ENCODE assay signal across 8 cellular contexts in genomic region chr12:31896514-31897039, GRCh38.
A peak's percentile ranks its signal among the peaks of the same experiment; 100 is the strongest.
DNase-seq lines count a peak whose midpoint lies in the region; ATAC-seq, FAIRE-seq and TF ChIP-seq lines count a peak whose summit lies in the region.

No MANE protein-coding gene starts in this region.

- no peak for TF ChIP-seq POLR2A in K562 (conservative IDR thresholded peaks at IDR 0.05)

- FAIRE-seq in K562 (lab: Jason Lieb, UNC): peak; percentile 76

- TF ChIP-seq EP300 in K562 (IDR thresholded peaks at IDR 0.05; ENCODE audit: low read length): peak; percentile 83

- POLR2A ChIA-PET in K562 (lab: Yijun Ruan, JAX): interaction anchor here (1.0 to 1.2 kb wide), 4 partner anchors 11 to 180 kb away, joined by 3 to 4 read pairs (median 3); partner anchors contain the start of gene AMN1

- H4K20me1 ChIP-seq in K562 (replicated peaks; ENCODE audit: control insufficient read depth, insufficient read depth, low read length): no peaks in the 10 kb centered on the region

- ATAC-seq in HG03139 (IDR thresholded peaks at IDR 0.05; ENCODE audit: unreplicated experiment): peak; percentile 96
- ATAC-seq in K562: peak; percentile 84

- DNase-seq in GM19238 (ENCODE audit: insufficient read length, low spot score) (peak; percentile 67), T-helper 9 cell (peak; percentile 63), K562 (ENCODE audit: extremely low read depth in 1 of 4, low spot score in 3 of 4) (peak; percentile 42 to 84 (median 60)), NCI-H187 (lab: John Stamatoyannopoulos, UW) (no peak), RKO (ENCODE audit: low spot score) (no peak), SW480 (ENCODE audit: low spot score) (no peak)

- in situ Hi-C loops in K562 (cut with MboI): no loop called here

- intact Hi-C loops in K562 (cut with micrococcal nuclease): loop anchor here (10.0 kb wide), 1 partner anchor 212 kb away; no protein-coding TSS in a partner anchor

- no peaks in the 10 kb centered on the region; the same call in 1 of the 2 replicates for H3K9me3 ChIP-seq in K562 (replicated peaks; ENCODE audit: control insufficient read depth, insufficient read depth, low read depth, low read length)
- peaks cover 7% of the 10 kb centered on the region for H3K9me3 ChIP-seq in neutrophil

- TF ChIP-seq RAD21 in K562 (CRISPR knock-in tag; conservative IDR thresholded peaks at IDR 0.05 in 1 of 2, IDR thresholded peaks at IDR 0.05 in 1 of 2): peak; percentile 24 to 45; a peak in 3 of 4 replicates

- H3K4me2 ChIP-seq in K562 (ENCODE audit: insufficient read depth, low read length): peak overlapping the region; percentile 13; the same call in 1 of the 2 replicates

- H3K79me2 ChIP-seq in K562 (ENCODE audit: control insufficient read depth, insufficient read depth, low read length): no peaks in the 10 kb centered on the region

- H3K9me1 ChIP-seq in K562 (ENCODE audit: control insufficient read depth, insufficient read depth, low read length): no peaks in the 10 kb centered on the region

- H3K9ac ChIP-seq in K562 (ENCODE audit: insufficient read depth in 1 of 2, low read depth in 2 of 2, low read length in 2 of 2): no peak overlapping the region

- 6% methylated on average over 6 of the region's 6 CpGs for WGBS in K562 (ENCODE audit: insufficient coverage, low coverage, missing lambda C conversion rate)

- CTCF ChIA-PET in K562 (lab: Yijun Ruan, JAX; ENCODE audit: low intra/inter-chr PET ratio): no interaction called here

- no TSS peak for BruUV-seq in K562 (replicated peaks; lab: Mats Ljungman, UMichigan)

- peak overlapping the region; percentile 27; the same call in 2 of the 3 replicates for H3K27ac ChIP-seq in K562 (ENCODE audit: extremely low read depth, low read depth, low read length)
- peak overlapping the region; percentile 97 for H3K27ac ChIP-seq in neutrophil

- H3K4me1 ChIP-seq in K562 (replicated peaks in 1 of 2; ENCODE audit: control insufficient read depth in 2 of 2, insufficient read depth in 2 of 2, low read length in 2 of 2): peaks cover 19 to 21% of the 10 kb centered on the region in 2 experiments
- peaks cover 56 to 59% of the 10 kb centered on the region in 2 experiments for H3K4me1 ChIP-seq in neutrophil (ENCODE audit: control insufficient read depth in 1 of 2, insufficient read depth in 1 of 2, low read depth in 1 of 2, low read length in 1 of 2)

- no peaks in the 10 kb centered on the region for H3K27me3 ChIP-seq in K562 (ENCODE audit: control insufficient read depth in 2 of 2, insufficient read depth in 2 of 2, low read length in 2 of 2)
- H3K27me3 ChIP-seq in neutrophil: no peaks in the 10 kb centered on the region

- peak overlapping the region; percentile 46 for H2AFZ ChIP-seq in K562 (ENCODE audit: low read depth, low read length)

- TF ChIP-seq CTCF in K562 (IDR thresholded peaks at IDR 0.05 in 2 of 3, conservative IDR thresholded peaks at IDR 0.05 in 1 of 3; ENCODE audit: insufficient read depth in 2 of 3, low read depth in 1 of 3, low read length in 3 of 3) (no peak), neutrophil (IDR thresholded peaks at IDR 0.05) (no peak)

- H3K36me3 ChIP-seq in K562 (ENCODE audit: control insufficient read depth, insufficient read depth, low read length) (no peaks in the 10 kb centered on the region), neutrophil (no peaks in the 10 kb centered on the region)

- H3K4me3 ChIP-seq in K562 (no peak overlapping the region), neutrophil (ENCODE audit: low read depth in 1 of 2, low read length in 1 of 2) (peak overlapping the region; percentile 7 to 37)

TF ChIP-seq in K562, 482 proteins besides CTCF, POLR2A, EP300 and RAD21 (continues in another document):
- TF ChIP-seq ZC3H4 (CRISPR knock-in tag; IDR thresholded peaks at IDR 0.05; ENCODE audit: borderline replicate concordance): no peak
- no peak for TF ChIP-seq CEBPG (CRISPR knock-in tag; IDR thresholded peaks at IDR 0.05)
- TF ChIP-seq CEBPG (tag; conservative IDR thresholded peaks at IDR 0.05 in 1 of 2, IDR thresholded peaks at IDR 0.05 in 1 of 2): peak in 1 of 2 experiments; percentile 54; a peak in 1 of 4 replicates
- no peak for TF ChIP-seq ZNF449 (CRISPR knock-in tag; IDR thresholded peaks at IDR 0.05)
- TF ChIP-seq ZNF77 (CRISPR knock-in tag; IDR thresholded peaks at IDR 0.05): no peak
- no peak for TF ChIP-seq E2F4 (CRISPR knock-in tag; IDR thresholded peaks at IDR 0.05; ENCODE audit: low read depth)
- TF ChIP-seq PBX2 (CRISPR knock-in tag; IDR thresholded peaks at IDR 0.05; ENCODE audit: low read depth): no peak
- TF ChIP-seq PBX2 (tag; conservative IDR thresholded peaks at IDR 0.05; ENCODE audit: low read depth): 0 out of 2 replicates have a peak, but pooled peaks have one; percentile 20
- TF ChIP-seq ETV6 (IDR thresholded peaks at IDR 0.05; ENCODE audit: borderline replicate concordance in 1 of 2, low read depth in 2 of 2, low read length in 1 of 2): peak in 1 of 2 experiments; percentile 80; a peak in 2 of 4 replicates
- no peak for TF ChIP-seq ETV6 (CRISPR knock-in tag; IDR thresholded peaks at IDR 0.05; ENCODE audit: borderline replicate concordance)
- peak; percentile 62; the same call in 1 of the 2 replicates for TF ChIP-seq MTA3 (IDR thresholded peaks at IDR 0.05; ENCODE audit: borderline replicate concordance)
- TF ChIP-seq TEAD1 (CRISPR knock-in tag; IDR thresholded peaks at IDR 0.05): peak in 1 of 2 experiments; percentile 76; a peak in 1 of 4 replicates
- TF ChIP-seq HDAC1 (IDR thresholded peaks at IDR 0.05): peak in 1 of 2 experiments; percentile 70; a peak in 2 of 4 replicates
- TF ChIP-seq RNF2 (IDR thresholded peaks at IDR 0.05): peak; percentile 75; the same call in 1 of the 2 replicates
- TF ChIP-seq TEAD4 (IDR thresholded peaks at IDR 0.05; ENCODE audit: low read length): peak; percentile 92
- no peak for TF ChIP-seq TEAD4 (CRISPR knock-in tag; IDR thresholded peaks at IDR 0.05; ENCODE audit: borderline replicate concordance)
- peak; percentile 91 to 95 for TF ChIP-seq TRIM24 (IDR thresholded peaks at IDR 0.05)
- peak in 1 of 2 experiments; percentile 68; a peak in 2 of 4 replicates for TF ChIP-seq ZNF639 (CRISPR knock-in tag; conservative IDR thresholded peaks at IDR 0.05 in 1 of 2, IDR thresholded peaks at IDR 0.05 in 1 of 2)
- peak; percentile 69; the same call in 1 of the 2 replicates for TF ChIP-seq GATAD2A (IDR thresholded peaks at IDR 0.05)
- peak; percentile 91 for TF ChIP-seq ARID1B (IDR thresholded peaks at IDR 0.05)
- TF ChIP-seq CTBP1 (IDR thresholded peaks at IDR 0.05; ENCODE audit: borderline replicate concordance): peak; percentile 92
- peak; percentile 46 for TF ChIP-seq NFE2 (IDR thresholded peaks at IDR 0.05; ENCODE audit: low read depth)
- no peak for TF ChIP-seq NFIX (CRISPR knock-in tag; IDR thresholded peaks at IDR 0.05; ENCODE audit: low read depth)
- TF ChIP-seq HSF4 (CRISPR knock-in tag; IDR thresholded peaks at IDR 0.05; ENCODE audit: borderline replicate concordance): no peak

Comparison
In these comparisons a context has a peak if more than half of its experiments do, and no peak if none do; other contexts are left out.
1. DNase-seq: peak in GM19238 (single experiment), T-helper 9 cell (single experiment) and K562 (4 of 4); none in NCI-H187 (0 of 2), RKO (single experiment) and SW480 (single experiment).